In the genomic region with DNA sequence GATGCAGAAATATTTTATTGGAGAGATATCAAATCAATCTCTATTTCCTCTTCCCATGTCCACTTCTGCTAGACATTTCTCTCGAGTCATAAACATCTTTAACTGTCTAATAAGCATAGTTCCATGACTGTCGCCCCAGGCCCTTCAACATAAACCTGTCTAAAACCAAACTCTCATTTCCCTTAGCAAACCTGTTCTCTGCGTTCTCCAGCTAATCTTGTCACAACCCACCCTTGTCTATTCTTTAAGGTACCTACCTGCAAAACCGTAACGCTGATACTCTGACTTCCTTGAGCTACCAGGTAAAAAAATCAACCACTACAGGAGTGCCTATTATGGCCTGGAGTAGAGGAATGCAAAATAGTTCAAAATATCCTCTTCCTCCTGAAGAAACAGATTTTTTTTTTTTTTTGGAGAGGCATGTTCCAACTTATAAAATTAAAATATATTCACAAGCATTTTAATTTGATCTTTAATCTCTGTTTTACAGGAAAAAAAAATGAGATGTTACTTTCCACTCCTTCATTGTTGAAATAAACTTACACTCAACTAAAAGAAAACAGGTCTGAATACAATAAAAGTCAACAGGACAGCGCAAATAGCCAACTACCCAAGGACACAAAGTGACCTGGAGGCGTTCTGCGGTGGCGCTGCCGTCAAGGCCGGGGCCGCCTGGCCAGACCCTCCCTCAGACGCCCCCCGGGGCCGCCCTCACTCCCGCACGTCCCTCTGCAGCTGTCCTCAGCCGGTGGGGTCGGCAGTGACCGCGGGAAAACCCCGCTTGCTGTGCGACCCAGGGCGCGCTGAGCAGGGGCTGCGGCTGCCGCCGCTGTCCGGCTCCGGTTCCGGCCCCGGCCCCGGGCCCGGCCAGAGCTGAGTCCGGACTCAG, we compare ENCODE assay signal across 8 cellular contexts. TPM values are rescaled to one million over a fixed set of nuclear protein-coding genes. Genes with fewer than 3 reads are reported as not detected.
A peak's percentile ranks its signal among the peaks of the same experiment; 100 is the strongest.
DNase-seq lines count a peak whose midpoint lies in the region; ATAC-seq and TF ChIP-seq lines count a peak whose summit lies in the region.

No MANE protein-coding gene starts in this region.

- peak overlapping the region; percentile 75 for H3K27ac ChIP-seq in mammary epithelial cell (ENCODE audit: insufficient read depth, low read depth, low read length)
- peak overlapping the region; percentile 77 for H3K27ac ChIP-seq in temporal lobe (ENCODE audit: low read depth, low read length)

- in situ Hi-C loops in ACHN (cut with HindIII; ENCODE audit: low pct_ligation_motif_present, low pct_unique_long_range_greater_than_20kb, low sequenced_read_pairs): no loop called here
- in situ Hi-C loops in mammary epithelial cell (cut with MboI; ENCODE audit: low sequenced_read_pairs in 2 of 2): loop anchor here in 1 of 2 donors (25.0 kb wide), 1 partner anchor 363 kb away; no protein-coding TSS in a partner anchor

- H3K27me3 ChIP-seq in mammary epithelial cell (ENCODE audit: insufficient read depth, low read length): no peaks in the 10 kb centered on the region

- intact Hi-C loops in mammary epithelial cell (cut with micrococcal nuclease): loop anchor here (2.0 to 10.0 kb wide), 6 partner anchors 25 to 479 kb away; partner anchors contain the start of genes RUNDC3B and SRI

- CTCF ChIA-PET in mammary epithelial cell (lab: Charles Lee; ENCODE audit: low non-redundant PET): interaction anchor here (0.6 kb wide), 1 partner anchor 77 kb away, joined by 5 read pairs; no protein-coding TSS in a partner anchor

- no peak for TF ChIP-seq CTCF in mammary epithelial cell (conservative IDR thresholded peaks at IDR 0.05 in 1 of 2, IDR thresholded peaks at IDR 0.05 in 1 of 2; ENCODE audit: extremely low read depth in 1 of 2, insufficient read depth in 1 of 2, low read depth in 1 of 2, low read length in 2 of 2)

- ATAC-seq in GM18498 (IDR thresholded peaks at IDR 0.05; ENCODE audit: unreplicated experiment) (peak; percentile 27), HG02840 (IDR thresholded peaks at IDR 0.05; ENCODE audit: low FRiP score, unreplicated experiment) (peak; percentile 22), HG03571 (IDR thresholded peaks at IDR 0.05; ENCODE audit: unreplicated experiment) (no peak)

- DNase-seq in ACHN (peak; percentile 19), NCI-H526 treated with DMSO at 0.1 percent for 48 hours (lab: John Stamatoyannopoulos, UW) (peak; percentile 60), mammary epithelial cell (peak; percentile 9), left kidney (ENCODE audit: low read depth, low spot score) (peak; percentile 83)

- peaks cover 91% of the 10 kb centered on the region for H3K79me2 ChIP-seq in mammary epithelial cell (ENCODE audit: insufficient read depth, low read length)

- H3K9me3 ChIP-seq in mammary epithelial cell (replicated peaks; ENCODE audit: insufficient read depth, low read length): no peaks in the 10 kb centered on the region

- 7% methylated on average over 17 of the region's 35 CpGs for WGBS in mammary epithelial cell (ENCODE audit: low coverage, missing lambda C conversion rate)

- no peaks in the 10 kb centered on the region for H4K20me1 ChIP-seq in mammary epithelial cell (ENCODE audit: insufficient read depth, low read length)

- peak overlapping the region; percentile 86 for H3K9ac ChIP-seq in mammary epithelial cell (ENCODE audit: insufficient read depth, low read length)

- dilution Hi-C loops in mammary epithelial cell (cut with HindIII; ENCODE audit: low sequenced_read_pairs): no loop called here

- peak overlapping the region; percentile 92 for H2AFZ ChIP-seq in mammary epithelial cell (ENCODE audit: low read depth, low read length)

- H3K4me1 ChIP-seq in mammary epithelial cell (ENCODE audit: insufficient read depth, low read length): peaks cover 14% of the 10 kb centered on the region

- peak overlapping the region; percentile 81 to 91 (median 87) for H3K4me3 ChIP-seq in mammary epithelial cell (replicated peaks in 1 of 3; ENCODE audit: insufficient read depth in 1 of 3, low read depth in 2 of 3, low read length in 3 of 3)

- no TSS peak for BruUV-seq in mammary epithelial cell (replicated peaks; lab: Mats Ljungman, UMichigan)

- H3K4me2 ChIP-seq in mammary epithelial cell (ENCODE audit: insufficient read depth, low read depth, low read length): peak overlapping the region; percentile 92

- H3K36me3 ChIP-seq in mammary epithelial cell (ENCODE audit: insufficient read depth, low read length): peaks cover 2% of the 10 kb centered on the region

RNA-seq across cellular contexts. Expression of gene SLC25A40, which starts 0.8 kb away (rescaled TPM):
- total RNA-seq in mammary epithelial cell (10 to 100 TPM in 1 of 2 donors, 1 to 10 TPM in 1; 9.5 to 14.1 TPM), temporal lobe (17.2 TPM)
- polyA plus RNA-seq in mammary epithelial cell: 6.5 TPM
- polyA minus RNA-seq in mammary epithelial cell: 9.8 TPM

RNA-seq across cellular contexts. Expression of gene DBF4, which starts 0.9 kb away (rescaled TPM):
- total RNA-seq in mammary epithelial cell (10 to 100 TPM; 11.2 to 29.3 TPM), temporal lobe (16.2 TPM)
- 8.2 TPM for polyA plus RNA-seq in mammary epithelial cell
- 3.5 TPM for polyA minus RNA-seq in mammary epithelial cell

RNA-seq across cellular contexts. Expression of gene ADAM22, which starts 58.7 kb away (rescaled TPM):
- total RNA-seq in mammary epithelial cell (under 1 TPM; 0.33 to 0.67 TPM), temporal lobe (73.5 TPM)
- polyA plus RNA-seq in mammary epithelial cell: 0.06 TPM
- not detected for polyA minus RNA-seq in mammary epithelial cell

Comparison
In these comparisons a context has a peak if more than half of its experiments do, and no peak if none do; other contexts are left out.
1. DNase-seq: peak in every context shown above with its lines; median percentile 83 in left kidney; 60 in NCI-H526 treated with DMSO at 0.1 percent for 48 hours; 19 in ACHN; 9 in mammary epithelial cell.
2. RNA of gene ADAM22, which starts 58.7 kb away (total RNA-seq): 73.5 TPM in temporal lobe (single experiment); 0.33 to 0.67 TPM in mammary epithelial cell; every median in the first group is over 10 times any median in the second.